8 cellular contexts compared by ENCODE assay signal in genomic region chr1:43946244-43947060, GRCh38. TPM values are rescaled to one million over a fixed set of nuclear protein-coding genes. Genes with fewer than 3 reads are reported as not detected.
A peak's percentile ranks its signal among the peaks of the same experiment; 100 is the strongest.
DNase-seq lines count a peak whose midpoint lies in the region; ATAC-seq and TF ChIP-seq lines count a peak whose summit lies in the region.

TSS of gene IPO13 (plus strand) at chr1:43946950. CDS start at chr1:43947601, 651 bp downstream.

- peaks cover 20% of the 10 kb centered on the region for H3K36me3 Mint-ChIP-seq in activated T-cell treated with anti-CD3 and anti-CD28 coated beads, Interleukin-2, amount 50 U/mL, for 4 hours (ENCODE audit: insufficient read depth)

- DNase-seq in DMS79 (lab: John Stamatoyannopoulos, UW) (peak; percentile 91), myocyte (ENCODE audit: low read depth) (peak; percentile 95)
- peak; percentile 93 for DNase-seq in Jurkat, Clone E6-1 (ENCODE audit: low read depth, low spot score)
- DNase-seq in activated T-cell treated with anti-CD3 and anti-CD28 coated beads, Interleukin-2, amount 50 U/mL, for 4 hours = peak; percentile 93
- DNase-seq in stimulated activated CD8-positive, alpha-beta memory T cell treated with anti-CD3 and anti-CD28 coated beads, Interleukin-7, amount 100 ng/mL, for 48 hours (ENCODE audit: extremely low read depth in 1 of 2, low read depth in 1 of 2) = peak; percentile 90 to 93

- no peaks in the 10 kb centered on the region for H3K9me3 Mint-ChIP-seq in activated T-cell treated with anti-CD3 and anti-CD28 coated beads, Interleukin-2, amount 50 U/mL, for 4 hours

- H3K4me3 ChIP-seq in Jurkat, Clone E6-1 (ENCODE audit: low read length) = peak within 1 kb of the TSS; percentile 97

- H3K4me3 Mint-ChIP-seq in activated T-cell treated with anti-CD3 and anti-CD28 coated beads, Interleukin-2, amount 50 U/mL, for 4 hours = peak within 1 kb of the TSS; percentile 93

- peaks cover 52% of the 10 kb centered on the region for H3K4me1 Mint-ChIP-seq in activated T-cell treated with anti-CD3 and anti-CD28 coated beads, Interleukin-2, amount 50 U/mL, for 4 hours (ENCODE audit: low read depth)

- H3K27me3 Mint-ChIP-seq in activated T-cell treated with anti-CD3 and anti-CD28 coated beads, Interleukin-2, amount 50 U/mL, for 4 hours (ENCODE audit: low read depth) = no peaks in the 10 kb centered on the region

- ATAC-seq in GM21619 (IDR thresholded peaks at IDR 0.05; ENCODE audit: unreplicated experiment) (peak; percentile 92), esophagus mucosa (peak; percentile 98)
- ATAC-seq in activated T-cell treated with anti-CD3 and anti-CD28 coated beads, Interleukin-2, amount 50 U/mL, for 4 hours = peak; percentile 96

TF ChIP-seq in PFSK-1, 5 proteins besides CTCF, POLR2A, EP300 and RAD21:
- peak; percentile 70 for TF ChIP-seq FOXP2 (optimal IDR thresholded peaks at IDR 0.05; ENCODE audit: borderline replicate concordance, extremely low read depth, extremely low read length, insufficient read depth)
- TF ChIP-seq POLR2AphosphoS5 (IDR thresholded peaks at IDR 0.05; ENCODE audit: low read depth, low read length) = peak; percentile 87
- peak; percentile 85 to 96 for TF ChIP-seq REST (IDR thresholded peaks at IDR 0.05; ENCODE audit: insufficient read depth in 1 of 2, low read depth in 2 of 2, low read length in 2 of 2)
- 0 out of 2 replicates have a peak, but pooled peaks have one; percentile 64 for TF ChIP-seq SIN3A (IDR thresholded peaks at IDR 0.05; ENCODE audit: borderline replicate concordance, insufficient read depth, low read length)
- peak; percentile 76; the same call in 1 of the 2 replicates for TF ChIP-seq TAF1 (IDR thresholded peaks at IDR 0.05; ENCODE audit: borderline replicate concordance, insufficient read depth, low read length)

RNA-seq across cellular contexts. Expression of gene IPO13, which starts in this region (rescaled TPM):
- 25.8 TPM for polyA plus RNA-seq in Jurkat, Clone E6-1 (2012; ENCODE audit: insufficient read depth, insufficient read length)
- polyA plus RNA-seq in PFSK-1 (2012; ENCODE audit: insufficient read length, low read depth) = 31.2 TPM
- 10 to 100 TPM; 27.5 to 31.9 (median 28.2) TPM for total RNA-seq in activated T-cell treated with anti-CD3 and anti-CD28 coated beads, Interleukin-2, amount 50 U/mL, for 4 hours
- 21.7 TPM for total RNA-seq in esophagus mucosa
- total RNA-seq in myocyte = 53.6 and 55.5 TPM in 2 replicates
- 44.4 TPM for polyA plus RNA-seq in myocyte (2012)

Comparison
In these comparisons a context has a peak if more than half of its experiments do, and no peak if none do; other contexts are left out.
1. Peak in every context shown above with its lines: DNase-seq, ATAC-seq and H3K4me3 ChIP-seq.